ENCODE assay signal across 20 cellular contexts in genomic region chr4:172377486-172378140, GRCh38.
A peak's percentile ranks its signal among the peaks of the same experiment; 100 is the strongest.
DNase-seq lines count a peak whose midpoint lies in the region; ATAC-seq and TF ChIP-seq lines count a peak whose summit lies in the region.
"Had no signal": no experiment of that assay in that cellular context is flagged by ENCODE, and none has a peak within 500 bp of the region (broad histone marks: within the 10 kb centered on the region; RNA-seq: fewer than 3 reads in every experiment).

No MANE protein-coding gene starts in this region.

- no peak for TF ChIP-seq CTCF in upper lobe of left lung (IDR thresholded peaks at IDR 0.05)

- H3K4me1 ChIP-seq in neuronal stem cell (ENCODE audit: control insufficient read depth in 2 of 2, insufficient read depth in 1 of 2, low read depth in 1 of 2, low read length in 2 of 2): no peaks in the 10 kb centered on the region
- H3K4me1 ChIP-seq in upper lobe of left lung: no peaks in the 10 kb centered on the region
- no peaks in the 10 kb centered on the region for H3K4me1 ChIP-seq in aorta (ENCODE audit: control insufficient read depth in 1 of 2, insufficient read depth in 2 of 2, low read length in 2 of 2)
- H3K4me1 ChIP-seq: BE2C, BLaER1, Caco-2 had no signal

- ATAC-seq in stimulated activated naive CD8-positive, alpha-beta T cell treated with anti-CD3 and anti-CD28 coated beads, Interleukin-15, amount 100 ng/mL, for 72 hours: peak; percentile 35
- ATAC-seq in stimulated activated naive CD8-positive, alpha-beta T cell treated with anti-CD3 and anti-CD28 coated beads, Interleukin-15, Interleukin-2, amounts not matched to agents 100 U/mL and 50 U/mL, for 24 hours: no peak
- ATAC-seq in upper lobe of left lung (ENCODE audit: low FRiP score in 2 of 2): peak; percentile 22 to 26
- ATAC-seq in aorta (ENCODE audit: low FRiP score): peak; percentile 36
- ATAC-seq in HG03521 (IDR thresholded peaks at IDR 0.05; ENCODE audit: unreplicated experiment): no peak
- ATAC-seq: CD8-positive, alpha-beta T cell had no signal

- H3K4me2 ChIP-seq in neuronal stem cell (ENCODE audit: insufficient read depth, low read length, poor library complexity, severe bottlenecking): no peak overlapping the region
- H3K4me2 ChIP-seq: BLaER1 had no signal

- no peaks in the 10 kb centered on the region for H3K79me1 ChIP-seq in neuronal stem cell (ENCODE audit: low read depth, low read length)

- H2AFZ ChIP-seq in neuronal stem cell (ENCODE audit: low read length): no peak overlapping the region

- H2BK12ac ChIP-seq in neuronal stem cell (ENCODE audit: low read length): no peak overlapping the region

- no peak overlapping the region for H2BK15ac ChIP-seq in neuronal stem cell (ENCODE audit: low read length)

- H2BK120ac ChIP-seq in neuronal stem cell (ENCODE audit: low read depth, low read length): no peak overlapping the region

- no peak overlapping the region for H3K4me3 Mint-ChIP-seq in stimulated activated naive CD8-positive, alpha-beta T cell treated with anti-CD3 and anti-CD28 coated beads, Interleukin-15, amount 100 ng/mL, for 72 hours
- H3K4me3 Mint-ChIP-seq: CD14-positive monocyte; CD4-positive, CD25-positive, alpha-beta regulatory T cell; CD8-positive, alpha-beta T cell had no signal

- no peak overlapping the region for H3K14ac ChIP-seq in neuronal stem cell (ENCODE audit: low read length)

- H3K18ac ChIP-seq in neuronal stem cell (ENCODE audit: low read length): no peak overlapping the region

- intact Hi-C loops in aorta (cut with DNase I): no loop called here

- no peak for TF ChIP-seq POLR2A in upper lobe of left lung (IDR thresholded peaks at IDR 0.05)

- no peaks in the 10 kb centered on the region for H3K27me3 Mint-ChIP-seq in stimulated activated naive CD8-positive, alpha-beta T cell treated with anti-CD3 and anti-CD28 coated beads, Interleukin-15, amount 100 ng/mL, for 72 hours
- H3K27me3 Mint-ChIP-seq: CD4-positive, CD25-positive, alpha-beta regulatory T cell had no signal

- no peak overlapping the region for H3K4me3 ChIP-seq in neuronal stem cell (ENCODE audit: low read length in 2 of 2)
- H3K4me3 ChIP-seq in upper lobe of left lung: no peak overlapping the region
- no peak overlapping the region for H3K4me3 ChIP-seq in aorta (ENCODE audit: low read length in 2 of 2)
- H3K4me3 ChIP-seq: BLaER1 had no signal

- no peak for TF ChIP-seq EP300 in upper lobe of left lung (IDR thresholded peaks at IDR 0.05)

- no peak overlapping the region for H3K4ac ChIP-seq in neuronal stem cell (ENCODE audit: low read length)

- H3K23ac ChIP-seq in neuronal stem cell (ENCODE audit: low read depth, low read length, poor library complexity): no peak overlapping the region

- H2AK5ac ChIP-seq in neuronal stem cell (ENCODE audit: low read depth, low read length): no peak overlapping the region

- H3K27me3 ChIP-seq in neuronal stem cell (ENCODE audit: control insufficient read depth in 3 of 3, insufficient read depth in 3 of 3, low read depth in 1 of 3, low read length in 3 of 3): no peaks in the 10 kb centered on the region
- no peaks in the 10 kb centered on the region for H3K27me3 ChIP-seq in upper lobe of left lung
- no peaks in the 10 kb centered on the region for H3K27me3 ChIP-seq in aorta (ENCODE audit: control insufficient read depth in 1 of 2, insufficient read depth in 2 of 2, low read length in 1 of 2)
- H3K27me3 ChIP-seq: BE2C, BLaER1 had no signal

- no peak for DNase-seq in stimulated activated naive CD8-positive, alpha-beta T cell treated with anti-CD3 and anti-CD28 coated beads, Interleukin-15, amount 100 ng/mL, for 72 hours
- DNase-seq in stimulated activated naive CD8-positive, alpha-beta T cell treated with anti-CD3 and anti-CD28 coated beads, Interleukin-15, Interleukin-2, amounts not matched to agents 100 U/mL and 50 U/mL, for 24 hours: no peak
- DNase-seq in neuronal stem cell (ENCODE audit: low spot score) (no peak), upper lobe of left lung (peak in 1 of 2 donors; percentile 68), aorta (peak in 1 of 2 donors; percentile 67), NCI-H2107 (lab: John Stamatoyannopoulos, UW) (no peak), midbrain (lab: John Stamatoyannopoulos, UW) (no peak)
- DNase-seq: 8988T; ACHN; BE2C; C1 segment of cervical spinal cord; Caco-2; Calu3; CD4-positive, CD25-positive, alpha-beta regulatory T cell; CD8-positive, alpha-beta T cell; DMS79 treated with DMSO at 0.1 percent for 48 hours; GF-D8 had no signal

- peaks cover 0 to 13% of the 10 kb centered on the region in 2 donors for H3K9me3 Mint-ChIP-seq in stimulated activated naive CD8-positive, alpha-beta T cell treated with anti-CD3 and anti-CD28 coated beads, Interleukin-15, amount 100 ng/mL, for 72 hours

- H3K4me1 Mint-ChIP-seq in stimulated activated naive CD8-positive, alpha-beta T cell treated with anti-CD3 and anti-CD28 coated beads, Interleukin-15, amount 100 ng/mL, for 72 hours: no peaks in the 10 kb centered on the region
- H3K4me1 Mint-ChIP-seq: CD14-positive monocyte; CD4-positive, CD25-positive, alpha-beta regulatory T cell had no signal

- no peak overlapping the region for H3K9ac ChIP-seq in neuronal stem cell (ENCODE audit: low read depth, low read length, poor library complexity)
- H3K9ac ChIP-seq: BLaER1 had no signal

- H3K27ac ChIP-seq in neuronal stem cell (replicated peaks; ENCODE audit: low read length): no peak overlapping the region
- H3K27ac ChIP-seq in upper lobe of left lung: no peak overlapping the region
- H3K27ac ChIP-seq in aorta (ENCODE audit: low read depth in 1 of 2, low read length in 2 of 2): no peak overlapping the region
- H3K27ac ChIP-seq: BLaER1 had no signal

- no CpG with 5 or more reads among the region's 27 CpGs for WGBS in neuronal stem cell (ENCODE audit: extremely low coverage in 2 of 2, insufficient read length in 2 of 2, insufficient replicate concordance in 1 of 2), 2 donors
- 90 to 94% methylated on average over 2 to 21 of the region's 27 CpGs for WGBS in upper lobe of left lung, 2 donors
- 95 to 99% methylated on average over 26 to 27 of the region's 27 CpGs for WGBS in aorta, 2 donors

- H3K27ac Mint-ChIP-seq in stimulated activated naive CD8-positive, alpha-beta T cell treated with anti-CD3 and anti-CD28 coated beads, Interleukin-15, amount 100 ng/mL, for 72 hours: no peak overlapping the region
- H3K27ac Mint-ChIP-seq: CD14-positive monocyte; CD4-positive, CD25-positive, alpha-beta regulatory T cell; CD8-positive, alpha-beta T cell had no signal

- no peak overlapping the region for H2BK5ac ChIP-seq in neuronal stem cell (ENCODE audit: low read length)

- H3K9me3 ChIP-seq in neuronal stem cell (replicated peaks in 1 of 2; ENCODE audit: control insufficient read depth in 2 of 2, insufficient read depth in 1 of 2, low read depth in 1 of 2, low read length in 2 of 2) (no peaks in the 10 kb centered on the region), upper lobe of left lung (peaks cover 0 to 7% (median 0%) of the 10 kb centered on the region in 4 donors), aorta (ENCODE audit: control insufficient read depth, low read length) (peaks cover 2% of the 10 kb centered on the region)
- H3K9me3 ChIP-seq: BE2C, Caco-2 had no signal

- peak overlapping the region; percentile 43 for H4K8ac ChIP-seq in neuronal stem cell (ENCODE audit: low read depth, low read length)

- no peak overlapping the region for H4K91ac ChIP-seq in neuronal stem cell (ENCODE audit: low read depth, low read length, poor library complexity)

- H3K36me3 ChIP-seq in neuronal stem cell (replicated peaks in 1 of 2; ENCODE audit: control insufficient read depth in 2 of 2, insufficient read depth in 2 of 2, low read length in 2 of 2) (no peaks in the 10 kb centered on the region), upper lobe of left lung (no peaks in the 10 kb centered on the region), aorta (ENCODE audit: control insufficient read depth in 1 of 2, insufficient read depth in 2 of 2, low read length in 1 of 2) (no peaks in the 10 kb centered on the region)
- H3K36me3 ChIP-seq: BE2C, BLaER1 had no signal

Comparison
In these comparisons a context has a peak if more than half of its experiments do, and no peak if none do; other contexts are left out.
1. ATAC-seq: peak in stimulated activated naive CD8-positive, alpha-beta T cell treated with anti-CD3 and anti-CD28 coated beads, Interleukin-15, amount 100 ng/mL, for 72 hours (single experiment), upper lobe of left lung (2 of 2) and aorta (single experiment); none in stimulated activated naive CD8-positive, alpha-beta T cell treated with anti-CD3 and anti-CD28 coated beads, Interleukin-15, Interleukin-2, amounts not matched to agents 100 U/mL and 50 U/mL, for 24 hours (single experiment) and HG03521 (single experiment).